ENCODE assay signal across 1 cellular context in the genomic region with DNA sequence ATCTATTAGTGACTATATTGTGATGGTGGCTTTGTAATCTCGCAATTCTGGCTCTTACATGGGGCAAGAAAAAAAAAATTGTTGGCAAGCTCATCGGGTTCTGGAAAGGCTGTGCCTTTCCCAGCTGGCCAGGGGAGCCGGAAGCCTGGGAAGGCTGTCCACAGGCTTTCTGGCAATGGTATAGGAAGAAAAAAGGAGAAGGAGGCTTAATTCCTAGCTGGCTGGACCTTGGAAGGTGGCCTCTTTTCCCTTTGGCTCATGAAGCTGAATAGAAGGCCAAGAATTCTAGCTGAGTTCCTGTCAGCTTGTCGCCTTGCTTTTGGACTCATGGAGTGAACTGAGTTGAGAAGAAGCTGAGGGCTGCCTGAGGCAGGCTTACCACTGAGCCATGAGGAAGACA.
TF ChIP-seq lines count a peak whose summit lies in the region.

No MANE protein-coding gene starts in this region.

TF ChIP-seq in liver, 16 proteins besides CTCF, POLR2A, EP300 and RAD21 (continued from another document):
- TF ChIP-seq, protein P1, sequence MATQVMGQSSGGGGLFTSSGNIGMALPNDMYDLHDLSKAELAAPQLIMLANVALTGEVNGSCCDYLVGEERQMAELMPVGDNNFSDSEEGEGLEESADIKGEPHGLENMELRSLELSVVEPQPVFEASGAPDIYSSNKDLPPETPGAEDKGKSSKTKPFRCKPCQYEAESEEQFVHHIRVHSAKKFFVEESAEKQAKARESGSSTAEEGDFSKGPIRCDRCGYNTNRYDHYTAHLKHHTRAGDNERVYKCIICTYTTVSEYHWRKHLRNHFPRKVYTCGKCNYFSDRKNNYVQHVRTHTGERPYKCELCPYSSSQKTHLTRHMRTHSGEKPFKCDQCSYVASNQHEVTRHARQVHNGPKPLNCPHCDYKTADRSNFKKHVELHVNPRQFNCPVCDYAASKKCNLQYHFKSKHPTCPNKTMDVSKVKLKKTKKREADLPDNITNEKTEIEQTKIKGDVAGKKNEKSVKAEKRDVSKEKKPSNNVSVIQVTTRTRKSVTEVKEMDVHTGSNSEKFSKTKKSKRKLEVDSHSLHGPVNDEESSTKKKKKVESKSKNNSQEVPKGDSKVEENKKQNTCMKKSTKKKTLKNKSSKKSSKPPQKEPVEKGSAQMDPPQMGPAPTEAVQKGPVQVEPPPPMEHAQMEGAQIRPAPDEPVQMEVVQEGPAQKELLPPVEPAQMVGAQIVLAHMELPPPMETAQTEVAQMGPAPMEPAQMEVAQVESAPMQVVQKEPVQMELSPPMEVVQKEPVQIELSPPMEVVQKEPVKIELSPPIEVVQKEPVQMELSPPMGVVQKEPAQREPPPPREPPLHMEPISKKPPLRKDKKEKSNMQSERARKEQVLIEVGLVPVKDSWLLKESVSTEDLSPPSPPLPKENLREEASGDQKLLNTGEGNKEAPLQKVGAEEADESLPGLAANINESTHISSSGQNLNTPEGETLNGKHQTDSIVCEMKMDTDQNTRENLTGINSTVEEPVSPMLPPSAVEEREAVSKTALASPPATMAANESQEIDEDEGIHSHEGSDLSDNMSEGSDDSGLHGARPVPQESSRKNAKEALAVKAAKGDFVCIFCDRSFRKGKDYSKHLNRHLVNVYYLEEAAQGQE (IDR thresholded peaks at IDR 0.05), result peak; percentile 36
- TF ChIP-seq EGR1 (IDR thresholded peaks at IDR 0.05; ENCODE audit: low read depth in 2 of 2), result no peak
- TF ChIP-seq TAF1 (conservative IDR thresholded peaks at IDR 0.05), result no peak
